19 cellular contexts compared by ENCODE assay signal in the genomic region with DNA sequence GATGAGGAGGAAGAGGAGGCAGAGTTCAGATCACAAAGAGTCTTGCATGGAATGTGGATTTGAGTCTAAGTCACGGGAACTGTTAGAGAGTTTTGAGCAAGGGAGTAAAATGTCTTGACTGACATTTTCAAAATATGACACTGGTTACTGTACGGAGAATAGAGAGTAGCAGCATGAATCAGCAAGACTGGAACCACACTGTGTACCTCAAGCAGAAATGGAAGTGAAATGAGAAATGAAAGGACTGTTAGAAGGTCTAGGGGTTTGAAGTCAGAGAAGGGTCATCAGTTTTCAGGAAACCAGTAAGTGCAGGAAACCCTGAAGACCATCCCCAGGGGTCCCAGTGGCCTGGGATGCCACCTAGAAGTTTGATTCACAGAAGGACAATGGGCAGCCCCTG.
DNase-seq lines count a peak whose midpoint lies in the region; ATAC-seq lines count a peak whose summit lies in the region.
"Had no signal": no experiment of that assay in that cellular context is flagged by ENCODE, and none has a peak within 500 bp of the region (broad histone marks: within the 10 kb centered on the region; RNA-seq: fewer than 3 reads in every experiment).

No MANE protein-coding gene starts in this region.

- H3K9me3 Mint-ChIP-seq in stimulated activated effector memory CD8-positive, alpha-beta T cell treated with anti-CD3 and anti-CD28 coated beads, Interleukin-12 subunit alpha, Interleukin-12 subunit beta, amount 100 ng/mL, for 72 hours = peaks cover 8% of the 10 kb centered on the region
- H3K9me3 Mint-ChIP-seq: activated T-helper 1 cell treated with anti-CD3 and anti-CD28 coated beads, Interleukin-12 subunit alpha, Interleukin-12 subunit beta, Interleukin-2, Interleukin-4 antibody, amounts not matched to agents 30 ng/mL and 10 ng/mL and 1 ng/mL, durations not matched to agents 14 hours and 24 hours and 36 hours had no signal

- ATAC-seq in GM21786 (IDR thresholded peaks at IDR 0.05; ENCODE audit: unreplicated experiment) (peak; percentile 67), HG03175 (IDR thresholded peaks at IDR 0.05; ENCODE audit: unreplicated experiment) (peak; percentile 65)
- ATAC-seq in stimulated activated effector memory CD8-positive, alpha-beta T cell treated with anti-CD3 and anti-CD28 coated beads, Interleukin-12 subunit alpha, Interleukin-12 subunit beta, amount 100 ng/mL, for 72 hours = peak; percentile 28
- ATAC-seq: body of pancreas; stimulated activated naive B cell treated with anti-CD40 and anti-IgM and Interleukin-4, amounts not matched to agents 10 μg/mL and 1 μg/mL and 100 μg/mL, for 72 hours had no signal

- no peaks in the 10 kb centered on the region for H3K36me3 Mint-ChIP-seq in stimulated activated effector memory CD8-positive, alpha-beta T cell treated with anti-CD3 and anti-CD28 coated beads, Interleukin-12 subunit alpha, Interleukin-12 subunit beta, amount 100 ng/mL, for 72 hours
- H3K36me3 Mint-ChIP-seq: activated naive CD8-positive, alpha-beta T cell treated with anti-CD3 and anti-CD28 coated beads for 36 hours; stimulated activated naive B cell treated with anti-CD40 and anti-IgM and Interleukin-4, amounts not matched to agents 10 μg/mL and 1 μg/mL and 100 μg/mL, for 72 hours had no signal

- no peak overlapping the region for H3K27ac Mint-ChIP-seq in stimulated activated effector memory CD8-positive, alpha-beta T cell treated with anti-CD3 and anti-CD28 coated beads, Interleukin-12 subunit alpha, Interleukin-12 subunit beta, amount 100 ng/mL, for 72 hours
- H3K27ac Mint-ChIP-seq: activated B cell treated with CpG ODN at 0.5 μM for 24 hours; activated naive CD8-positive, alpha-beta T cell treated with anti-CD3 and anti-CD28 coated beads for 36 hours; activated T-helper 1 cell treated with anti-CD3 and anti-CD28 coated beads, Interleukin-12 subunit alpha, Interleukin-12 subunit beta, Interleukin-2, Interleukin-4 antibody, amounts not matched to agents 30 ng/mL and 10 ng/mL and 1 ng/mL, durations not matched to agents 14 hours and 24 hours and 36 hours; stimulated activated naive B cell treated with anti-CD40 and anti-IgM and Interleukin-4, amounts not matched to agents 10 μg/mL and 1 μg/mL and 100 μg/mL, for 72 hours had no signal

- H3K4me3 Mint-ChIP-seq in stimulated activated effector memory CD8-positive, alpha-beta T cell treated with anti-CD3 and anti-CD28 coated beads, Interleukin-12 subunit alpha, Interleukin-12 subunit beta, amount 100 ng/mL, for 72 hours = no peak overlapping the region
- H3K4me3 Mint-ChIP-seq: activated B cell treated with CpG ODN at 0.5 μM for 24 hours; activated naive CD8-positive, alpha-beta T cell treated with anti-CD3 and anti-CD28 coated beads for 36 hours; activated T-helper 1 cell treated with anti-CD3 and anti-CD28 coated beads, Interleukin-12 subunit alpha, Interleukin-12 subunit beta, Interleukin-2, Interleukin-4 antibody, amounts not matched to agents 30 ng/mL and 10 ng/mL and 1 ng/mL, durations not matched to agents 14 hours and 24 hours and 36 hours; stimulated activated naive B cell treated with anti-CD40 and anti-IgM and Interleukin-4, amounts not matched to agents 10 μg/mL and 1 μg/mL and 100 μg/mL, for 72 hours had no signal

- H3K4me1 Mint-ChIP-seq in stimulated activated effector memory CD8-positive, alpha-beta T cell treated with anti-CD3 and anti-CD28 coated beads, Interleukin-12 subunit alpha, Interleukin-12 subunit beta, amount 100 ng/mL, for 72 hours = no peaks in the 10 kb centered on the region
- H3K4me1 Mint-ChIP-seq: activated B cell treated with CpG ODN at 0.5 μM for 24 hours; activated naive CD8-positive, alpha-beta T cell treated with anti-CD3 and anti-CD28 coated beads for 36 hours; stimulated activated naive B cell treated with anti-CD40 and anti-IgM and Interleukin-4, amounts not matched to agents 10 μg/mL and 1 μg/mL and 100 μg/mL, for 72 hours had no signal

- DNase-seq in SIG-M5 treated with dmso at 0.1 percent for 504 hours (lab: John Stamatoyannopoulos, UW; ENCODE audit: unreplicated experiment) = peak; percentile 13
- no peak for DNase-seq in SIG-M5 (lab: John Stamatoyannopoulos, UW)
- no peak for DNase-seq in stimulated activated effector memory CD8-positive, alpha-beta T cell treated with anti-CD3 and anti-CD28 coated beads, Interleukin-12 subunit alpha, Interleukin-12 subunit beta, amount 100 ng/mL, for 72 hours (ENCODE audit: low spot score in 2 of 2)
- DNase-seq in DMS114 treated with DMSO at 0.1 percent for 48 hours (lab: John Stamatoyannopoulos, UW; ENCODE audit: unreplicated experiment) = no peak
- DNase-seq in NCI-H1436 (lab: John Stamatoyannopoulos, UW) = no peak
- DNase-seq in amygdala (lab: John Stamatoyannopoulos, UW) = no peak
- DNase-seq: activated B cell treated with CpG ODN at 0.5 μM for 24 hours; activated CD8-positive, alpha-beta memory T cell treated with anti-CD3 and anti-CD28 coated beads for 24 hours; activated naive CD8-positive, alpha-beta T cell treated with anti-CD3 and anti-CD28 coated beads for 36 hours; body of pancreas; C1 segment of cervical spinal cord; GF-D8; GOT3; NCI-H2081 treated with DMSO at 0.1 percent for 48 hours; NCI-H510A treated with DMSO at 0.1 percent for 48 hours; stimulated activated naive B cell treated with anti-CD40 and anti-IgM and Interleukin-4, amounts not matched to agents 10 μg/mL and 1 μg/mL and 100 μg/mL, for 72 hours had no signal
